ENCODE assay signal across 9 cellular contexts in genomic region chr3:37863552-37863865, GRCh38. TPM values are rescaled to one million over a fixed set of nuclear protein-coding genes. Genes with fewer than 3 reads are reported as not detected.
DNase-seq lines count a peak whose midpoint lies in the region; ATAC-seq, FAIRE-seq and TF ChIP-seq lines count a peak whose summit lies in the region.
"Had no signal": no experiment of that assay in that cellular context is flagged by ENCODE, and none has a peak within 500 bp of the region (broad histone marks: within the 10 kb centered on the region; RNA-seq: fewer than 3 reads in every experiment).

No MANE protein-coding gene starts in this region.

- no peak for ATAC-seq in activated CD4-positive, alpha-beta T cell treated with anti-CD3 and anti-CD28 coated beads for 36 hours
- ATAC-seq in thoracic aorta (ENCODE audit: insufficient number of reproducible peaks, low FRiP score, low read depth): no peak
- no peak for ATAC-seq in GM18517 (IDR thresholded peaks at IDR 0.05; ENCODE audit: unreplicated experiment)
- ATAC-seq in HG03442 (IDR thresholded peaks at IDR 0.05; ENCODE audit: unreplicated experiment): no peak

- H2AK5ac ChIP-seq in mesenchymal stem cell (ENCODE audit: low read length, severe bottlenecking): peak overlapping the region; percentile 27

- H3K23ac ChIP-seq in mesenchymal stem cell (ENCODE audit: low read length in 2 of 2): no peak overlapping the region

- intact Hi-C loops in activated CD4-positive, alpha-beta T cell treated with anti-CD3 and anti-CD28 coated beads, Interleukin-2, amount 10 ng/mL, durations not matched to agents 24 days and 14 days (cut with micrococcal nuclease): no loop called here
- intact Hi-C loops in activated CD4-positive, alpha-beta T cell treated with anti-CD3 and anti-CD28 coated beads for 36 hours (cut with DNase I, micrococcal nuclease): no loop called here

- CTCF ChIA-PET in activated CD4-positive, alpha-beta T cell treated with anti-CD3 and anti-CD28 coated beads for 36 hours (lab: Charles Lee): no interaction called here

- peaks cover 47% of the 10 kb centered on the region for H3K27me3 Mint-ChIP-seq in activated CD4-positive, alpha-beta T cell treated with anti-CD3 and anti-CD28 coated beads, Interleukin-2, amount 10 ng/mL, durations not matched to agents 24 days and 14 days
- H3K27me3 Mint-ChIP-seq in activated CD4-positive, alpha-beta T cell treated with anti-CD3 and anti-CD28 coated beads for 36 hours: peaks cover 5% of the 10 kb centered on the region

- peak overlapping the region in 1 of 2 experiments; percentile 66 for H2BK12ac ChIP-seq in mesenchymal stem cell (ENCODE audit: low read length in 2 of 2)

- H2AFZ ChIP-seq in mesenchymal stem cell (ENCODE audit: low read depth, low read length): no peak overlapping the region

- H3K27me3 ChIP-seq in bronchial epithelial cell (ENCODE audit: control insufficient read depth, insufficient read depth, low read length): no peaks in the 10 kb centered on the region
- no peaks in the 10 kb centered on the region for H3K27me3 ChIP-seq in mesenchymal stem cell (ENCODE audit: control insufficient read depth in 1 of 2, insufficient read depth in 1 of 2, low read length in 2 of 2)
- H3K27me3 ChIP-seq in thoracic aorta (replicated peaks; ENCODE audit: insufficient read depth): no peaks in the 10 kb centered on the region

- H4K91ac ChIP-seq in mesenchymal stem cell (ENCODE audit: low read length): no peak overlapping the region

- H3K9me3 Mint-ChIP-seq in activated CD4-positive, alpha-beta T cell treated with anti-CD3 and anti-CD28 coated beads, Interleukin-2, amount 10 ng/mL, durations not matched to agents 24 days and 14 days: no peaks in the 10 kb centered on the region
- no peaks in the 10 kb centered on the region for H3K9me3 Mint-ChIP-seq in activated CD4-positive, alpha-beta T cell treated with anti-CD3 and anti-CD28 coated beads for 36 hours (ENCODE audit: low read depth)
- H3K9me3 Mint-ChIP-seq: central memory CD8-positive, alpha-beta T cell had no signal

- peak overlapping the region; percentile 28 to 71 for H3K18ac ChIP-seq in mesenchymal stem cell (ENCODE audit: low read depth in 1 of 2, low read length in 2 of 2)

- H3K4me3 Mint-ChIP-seq in activated CD4-positive, alpha-beta T cell treated with anti-CD3 and anti-CD28 coated beads, Interleukin-2, amount 10 ng/mL, durations not matched to agents 24 days and 14 days: peak overlapping the region; percentile 77
- no peak overlapping the region for H3K4me3 Mint-ChIP-seq in activated CD4-positive, alpha-beta T cell treated with anti-CD3 and anti-CD28 coated beads for 36 hours

- peak overlapping the region in 1 of 2 experiments; percentile 32 for H3K4ac ChIP-seq in mesenchymal stem cell (ENCODE audit: low read depth in 1 of 2, low read length in 2 of 2)

- H3K79me1 ChIP-seq in mesenchymal stem cell (replicated peaks; ENCODE audit: low read length, poor library complexity, severe bottlenecking): peaks cover 18% of the 10 kb centered on the region

- POLR2A ChIA-PET in activated CD4-positive, alpha-beta T cell treated with anti-CD3 and anti-CD28 coated beads for 36 hours (lab: Charles Lee): no interaction called here

- H2BK120ac ChIP-seq in mesenchymal stem cell (ENCODE audit: low read depth, low read length): no peak overlapping the region

- H3K4me3 ChIP-seq in bronchial epithelial cell (ENCODE audit: low read depth, low read length) (peak overlapping the region; percentile 54), mesenchymal stem cell (ENCODE audit: insufficient read depth in 1 of 2, low read depth in 1 of 2, low read length in 2 of 2) (peak overlapping the region in 1 of 2 experiments; percentile 88), thoracic aorta (peak overlapping the region; percentile 90)

- no peak for TF ChIP-seq CTCF in bronchial epithelial cell (IDR thresholded peaks at IDR 0.05; ENCODE audit: insufficient read depth, low read length, severe bottlenecking)
- TF ChIP-seq CTCF in thoracic aorta (IDR thresholded peaks at IDR 0.05): no peak

- no peaks in the 10 kb centered on the region for H3K9me3 ChIP-seq in mesenchymal stem cell (ENCODE audit: control insufficient read depth, low read length)
- no peaks in the 10 kb centered on the region for H3K9me3 ChIP-seq in thoracic aorta

- H3K36me3 ChIP-seq in bronchial epithelial cell (ENCODE audit: control insufficient read depth, insufficient read depth, low read length): no peaks in the 10 kb centered on the region
- H3K36me3 ChIP-seq in mesenchymal stem cell (ENCODE audit: control insufficient read depth in 1 of 2, insufficient read depth in 2 of 2, low read depth in 1 of 2, low read length in 2 of 2): peaks cover 0 to 9% of the 10 kb centered on the region in 2 experiments
- no peaks in the 10 kb centered on the region for H3K36me3 ChIP-seq in thoracic aorta

- peak overlapping the region; percentile 39 for H3K27ac ChIP-seq in mesenchymal stem cell (ENCODE audit: low read length, poor library complexity, severe bottlenecking)
- H3K27ac ChIP-seq in thoracic aorta: peak overlapping the region; percentile 82 to 86

- no peak overlapping the region for H3K27ac Mint-ChIP-seq in activated CD4-positive, alpha-beta T cell treated with anti-CD3 and anti-CD28 coated beads, Interleukin-2, amount 10 ng/mL, durations not matched to agents 24 days and 14 days
- H3K27ac Mint-ChIP-seq in activated CD4-positive, alpha-beta T cell treated with anti-CD3 and anti-CD28 coated beads for 36 hours: no peak overlapping the region

- no peak overlapping the region for H3K14ac ChIP-seq in mesenchymal stem cell (ENCODE audit: low read length in 2 of 2)

- FAIRE-seq in bronchial epithelial cell (lab: Jason Lieb, UNC): no peak

- H3K4me1 ChIP-seq in mesenchymal stem cell (ENCODE audit: control insufficient read depth, insufficient read depth, low read depth, low read length): peaks cover 26% of the 10 kb centered on the region
- peaks cover 18 to 42% of the 10 kb centered on the region in 2 donors for H3K4me1 ChIP-seq in thoracic aorta (ENCODE audit: control insufficient read depth in 1 of 2, low read depth in 2 of 2)

- H2BK5ac ChIP-seq in mesenchymal stem cell (ENCODE audit: low read depth, low read length, poor library complexity, severe bottlenecking): no peak overlapping the region

- no peak overlapping the region for H4K8ac ChIP-seq in mesenchymal stem cell (ENCODE audit: low read length)

- no peaks in the 10 kb centered on the region for H3K36me3 Mint-ChIP-seq in activated CD4-positive, alpha-beta T cell treated with anti-CD3 and anti-CD28 coated beads, Interleukin-2, amount 10 ng/mL, durations not matched to agents 24 days and 14 days (ENCODE audit: low read depth)
- no peaks in the 10 kb centered on the region for H3K36me3 Mint-ChIP-seq in activated CD4-positive, alpha-beta T cell treated with anti-CD3 and anti-CD28 coated beads for 36 hours (ENCODE audit: low read depth)

- H3K4me1 Mint-ChIP-seq in activated CD4-positive, alpha-beta T cell treated with anti-CD3 and anti-CD28 coated beads, Interleukin-2, amount 10 ng/mL, durations not matched to agents 24 days and 14 days: peaks cover 22% of the 10 kb centered on the region
- peaks cover 23% of the 10 kb centered on the region for H3K4me1 Mint-ChIP-seq in activated CD4-positive, alpha-beta T cell treated with anti-CD3 and anti-CD28 coated beads for 36 hours

- DNase-seq in activated CD4-positive, alpha-beta T cell treated with anti-CD3 and anti-CD28 coated beads, Interleukin-2, amount 10 ng/mL, durations not matched to agents 24 days and 14 days: no peak
- DNase-seq in activated CD4-positive, alpha-beta T cell treated with anti-CD3 and anti-CD28 coated beads for 36 hours: no peak
- DNase-seq in bronchial epithelial cell (ENCODE audit: low read depth) (no peak), mesenchymal stem cell (no peak), thoracic aorta (ENCODE audit: low spot score) (no peak), dedifferentiated amniotic fluid mesenchymal stem cell (ENCODE audit: extremely low spot score) (no peak)

- peak overlapping the region; percentile 68 for H3K4me2 ChIP-seq in mesenchymal stem cell (ENCODE audit: low read length, poor library complexity, severe bottlenecking)

- H2BK15ac ChIP-seq in mesenchymal stem cell (ENCODE audit: low read depth, poor library complexity, severe bottlenecking): no peak overlapping the region

- peak overlapping the region; percentile 81 for H3K9ac ChIP-seq in mesenchymal stem cell (ENCODE audit: low read length)

- 23% methylated on average over 3 of the region's 6 CpGs for WGBS in mesenchymal stem cell

RNA-seq across cellular contexts. Expression of gene CTDSPL, which starts 1.8 kb away (rescaled TPM):
- 6.1 and 6.5 TPM in 2 replicates for total RNA-seq in activated CD4-positive, alpha-beta T cell treated with anti-CD3 and anti-CD28 coated beads, Interleukin-2, amount 10 ng/mL, durations not matched to agents 24 days and 14 days
- total RNA-seq in activated CD4-positive, alpha-beta T cell treated with anti-CD3 and anti-CD28 coated beads for 36 hours: 1 to 10 TPM; 3.9 to 5.3 TPM
- 50.4 and 80.6 TPM in 2 replicates for total RNA-seq in bronchial epithelial cell
- 29.3 TPM for polyA plus RNA-seq in mesenchymal stem cell (2013, experiment 1 of 2)
- 28.9 TPM for polyA plus RNA-seq in mesenchymal stem cell (2013, experiment 2 of 2)
- total RNA-seq in thoracic aorta: 10 to 100 TPM; 55.0 to 59.6 TPM
